In the genomic region with DNA sequence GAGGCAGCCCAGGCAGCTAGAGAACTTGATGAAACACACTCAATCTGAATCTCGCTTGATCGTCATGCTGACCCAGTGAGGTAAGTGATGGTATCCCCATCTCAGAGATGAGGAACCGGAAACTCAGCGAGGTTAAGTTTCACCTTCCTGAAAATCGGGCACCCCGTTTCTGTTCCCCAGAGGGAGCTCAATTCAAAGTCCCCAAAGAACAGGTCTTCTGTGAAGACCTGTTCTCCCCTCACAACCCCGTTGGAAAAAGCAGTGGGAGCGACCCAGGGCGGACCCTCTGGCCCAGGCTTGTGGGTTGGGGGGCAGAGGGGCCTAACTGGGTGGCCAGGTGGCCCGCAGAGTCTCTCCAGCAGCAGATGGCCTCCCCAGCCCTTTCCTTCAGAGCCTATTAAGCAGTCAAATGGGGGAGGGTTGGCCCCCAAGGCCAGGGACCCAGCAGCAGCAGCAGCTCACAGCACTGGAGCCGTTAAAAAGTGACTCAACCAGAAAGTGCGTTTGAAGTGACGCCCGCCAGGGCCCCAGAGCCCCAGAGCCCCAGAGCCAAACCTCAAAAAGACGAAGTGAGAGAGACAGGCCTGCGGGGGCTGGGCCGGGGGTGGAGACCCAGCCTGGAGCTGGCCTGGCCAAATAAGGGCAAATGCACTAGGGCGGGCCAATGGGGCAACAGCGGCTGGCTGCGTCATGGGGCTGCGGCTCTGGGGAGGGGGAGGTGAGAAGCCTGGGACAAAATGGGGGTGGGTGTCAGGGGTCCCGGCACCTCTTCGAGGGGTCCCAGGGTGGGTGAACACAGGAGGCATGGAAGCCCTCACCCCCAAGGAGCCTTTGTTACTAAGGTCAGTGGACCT, we compare ENCODE assay signal across 8 cellular contexts. TPM values are rescaled to one million over a fixed set of nuclear protein-coding genes. Genes with fewer than 3 reads are reported as not detected.
DNase-seq lines count a peak whose midpoint lies in the region; ATAC-seq, FAIRE-seq and TF ChIP-seq lines count a peak whose summit lies in the region.

No MANE protein-coding gene starts in this region.

- no peaks in the 10 kb centered on the region for H3K9me3 ChIP-seq in BLaER1 treated with 17β-estradiol and CSF1 and Interleukin-3, amounts not matched to agents 10 nM and 100 nM (replicated peaks in 1 of 11)
- no peaks in the 10 kb centered on the region for H3K9me3 ChIP-seq in lower lobe of right lung

- peak overlapping the region; percentile 85 for H3K4me3 Mint-ChIP-seq in central memory CD8-positive, alpha-beta T cell

- peak overlapping the region; percentile 97 to 100 (median 98) for H3K4me2 ChIP-seq in BLaER1 treated with 17β-estradiol and CSF1 and Interleukin-3, amounts not matched to agents 10 nM and 100 nM

- peaks cover 82 to 97% (median 90%) of the 10 kb centered on the region in 10 experiments for H3K4me1 ChIP-seq in BLaER1 treated with 17β-estradiol and CSF1 and Interleukin-3, amounts not matched to agents 10 nM and 100 nM
- peaks cover 68% of the 10 kb centered on the region for H3K4me1 ChIP-seq in lower lobe of right lung

- H3K9ac ChIP-seq in BLaER1 treated with 17β-estradiol and CSF1 and Interleukin-3, amounts not matched to agents 10 nM and 100 nM = peak overlapping the region; percentile 93 to 100 (median 98)

- no peak for FAIRE-seq in RCC 7860 (lab: Jason Lieb, UNC)

- no peaks in the 10 kb centered on the region for H3K27me3 ChIP-seq in BLaER1 treated with 17β-estradiol and CSF1 and Interleukin-3, amounts not matched to agents 10 nM and 100 nM
- peaks cover 5% of the 10 kb centered on the region for H3K27me3 ChIP-seq in lower lobe of right lung (ENCODE audit: low read depth)

- H3K4me1 Mint-ChIP-seq in central memory CD8-positive, alpha-beta T cell = peaks cover 92% of the 10 kb centered on the region

- DNase-seq in HT1080 (ENCODE audit: low read depth) = peak; percentile 98
- DNase-seq in activated CD4-positive, CD25-positive, alpha-beta regulatory T cell treated with anti-CD3 and anti-CD28 coated beads, Interleukin-2, amount 50 U/mL, for 16 hours (ENCODE audit: low read depth, low spot score) = peak; percentile 83
- DNase-seq in central memory CD8-positive, alpha-beta T cell (ENCODE audit: low spot score in 2 of 2) = peak; percentile 76 to 91
- peak; percentile 92 for DNase-seq in lower lobe of right lung
- peak; percentile 73 for DNase-seq in stimulated activated CD8-positive, alpha-beta memory T cell treated with anti-CD3 and anti-CD28 coated beads, Interleukin-15, amount 100 ng/mL, for 24 hours (ENCODE audit: low read depth)
- DNase-seq in RCC 7860 (ENCODE audit: low spot score) = no peak

- peaks cover 33% of the 10 kb centered on the region for H3K36me3 Mint-ChIP-seq in central memory CD8-positive, alpha-beta T cell (ENCODE audit: insufficient read depth)

- ATAC-seq in GM21367 (IDR thresholded peaks at IDR 0.05; ENCODE audit: unreplicated experiment) (peak; percentile 34), lower lobe of right lung (peak; percentile 85 to 93)
- peak; percentile 76 for ATAC-seq in central memory CD8-positive, alpha-beta T cell (replicated peaks; ENCODE audit: extremely low read depth, poor library complexity, severe bottlenecking)

- peak overlapping the region; percentile 53 to 100 (median 99) for H3K4me3 ChIP-seq in BLaER1 treated with 17β-estradiol and CSF1 and Interleukin-3, amounts not matched to agents 10 nM and 100 nM
- H3K4me3 ChIP-seq in lower lobe of right lung = peak overlapping the region; percentile 46

- H3K27ac ChIP-seq in BLaER1 treated with 17β-estradiol and CSF1 and Interleukin-3, amounts not matched to agents 10 nM and 100 nM = peak overlapping the region; percentile 94 to 100 (median 99)
- H3K27ac ChIP-seq in lower lobe of right lung = peak overlapping the region; percentile 95

- peaks cover 0 to 18% (median 13%) of the 10 kb centered on the region in 11 experiments; a peak in 11 of 22 replicates for H3K36me3 ChIP-seq in BLaER1 treated with 17β-estradiol and CSF1 and Interleukin-3, amounts not matched to agents 10 nM and 100 nM
- H3K36me3 ChIP-seq in lower lobe of right lung = no peaks in the 10 kb centered on the region

- H4K20me1 ChIP-seq in BLaER1 treated with 17β-estradiol and CSF1 and Interleukin-3, amounts not matched to agents 10 nM and 100 nM = no peaks in the 10 kb centered on the region

- no peak for TF ChIP-seq CTCF in lower lobe of right lung (IDR thresholded peaks at IDR 0.05)

- intact Hi-C loops in lower lobe of right lung (cut with DNase I) = no loop called here

- H3K27ac Mint-ChIP-seq in central memory CD8-positive, alpha-beta T cell (ENCODE audit: low read depth) = peak overlapping the region; percentile 91

- H3K9me3 Mint-ChIP-seq in central memory CD8-positive, alpha-beta T cell = no peaks in the 10 kb centered on the region

- no peaks in the 10 kb centered on the region for H3K27me3 Mint-ChIP-seq in central memory CD8-positive, alpha-beta T cell

RNA-seq across cellular contexts. Expression of a gene that starts 9.2 kb away (rescaled TPM):
- 1.8 and 2.3 TPM in 2 replicates for total RNA-seq in HT1080 (2014; rRNA removed; shearing (Covaris generic))
- polyA plus RNA-seq in HT1080 (2015; cell fraction: cytosol; rRNA removed) = 1.2 and 1.6 TPM in 2 replicates
- polyA plus RNA-seq in HT1080 (2015; cell fraction: nucleus; rRNA removed) = 29.4 and 30.8 TPM in 2 replicates
- 20.2 TPM for total RNA-seq in lower lobe of right lung

RNA-seq across cellular contexts. Expression of a gene that starts 14.2 kb away (rescaled TPM):
- total RNA-seq in HT1080 (2014; rRNA removed; shearing (Covaris generic)) = 157 and 168 TPM in 2 replicates
- polyA plus RNA-seq in HT1080 (2015; cell fraction: cytosol; rRNA removed) = 111 and 127 TPM in 2 replicates
- polyA plus RNA-seq in HT1080 (2015; cell fraction: nucleus; rRNA removed) = 62.2 and 69.3 TPM in 2 replicates
- total RNA-seq in lower lobe of right lung = 82.4 TPM

RNA-seq across cellular contexts. Expression of a gene that starts 57.1 kb away (rescaled TPM):
- total RNA-seq in HT1080 (2014; rRNA removed; shearing (Covaris generic)) = not detected in 2 replicates
- polyA plus RNA-seq in HT1080 (2015; cell fraction: cytosol; rRNA removed) = not detected in 2 replicates
- not detected in 2 replicates for polyA plus RNA-seq in HT1080 (2015; cell fraction: nucleus; rRNA removed)
- 1.1 TPM for total RNA-seq in lower lobe of right lung

Comparison
In these comparisons a context has a peak if more than half of its experiments do, and no peak if none do; other contexts are left out.
1. ATAC-seq: peak in every context shown above with its lines; median percentile 89 in lower lobe of right lung; 76 in central memory CD8-positive, alpha-beta T cell; 34 in GM21367.